Comparison of ENCODE assay signal across 17 cellular contexts in genomic region chr2:233358335-233358734, GRCh38. TPM values are rescaled to one million over a fixed set of nuclear protein-coding genes. Genes with fewer than 3 reads are reported as not detected.
A peak's percentile ranks its signal among the peaks of the same experiment; 100 is the strongest.
DNase-seq lines count a peak whose midpoint lies in the region; ATAC-seq and TF ChIP-seq lines count a peak whose summit lies in the region.
"Had no signal": no experiment of that assay in that cellular context is flagged by ENCODE, and none has a peak within 500 bp of the region (broad histone marks: within the 10 kb centered on the region; RNA-seq: fewer than 3 reads in every experiment).

No MANE protein-coding gene starts in this region.

- H3K4me1 Mint-ChIP-seq in activated CD8-positive, alpha-beta T cell treated with anti-CD3 and anti-CD28 coated beads, Interleukin-2, amount 10 ng/mL, durations not matched to agents 7 days and 5 days (ENCODE audit: low read depth), result peaks cover 62% of the 10 kb centered on the region

- H3F3A ChIP-seq in DOHH2 (ENCODE audit: control insufficient read depth, insufficient read depth) (peaks cover 13% of the 10 kb centered on the region), smooth muscle cell (ENCODE audit: low read depth) (peaks cover 40% of the 10 kb centered on the region), SK-N-SH (replicated peaks; ENCODE audit: insufficient read depth) (no peaks in the 10 kb centered on the region)

- no peaks in the 10 kb centered on the region for H3K27me3 ChIP-seq in DOHH2 (ENCODE audit: control insufficient read depth, low read length)
- no peaks in the 10 kb centered on the region for H3K27me3 ChIP-seq in smooth muscle cell (ENCODE audit: low read depth)
- no peaks in the 10 kb centered on the region for H3K27me3 ChIP-seq in SK-N-SH (ENCODE audit: insufficient read depth)

- no peak for TF ChIP-seq EP300 in SK-N-SH (IDR thresholded peaks at IDR 0.05; ENCODE audit: borderline replicate concordance in 1 of 2, low read depth in 1 of 2, low read length in 1 of 2)

- H3K4me2 ChIP-seq in DOHH2 (ENCODE audit: low read length), result peak overlapping the region; percentile 75
- peak overlapping the region; percentile 56 for H3K4me2 ChIP-seq in smooth muscle cell
- no peak overlapping the region for H3K4me2 ChIP-seq in SK-N-SH

- H2AFZ ChIP-seq in smooth muscle cell (ENCODE audit: low read depth) (no peak overlapping the region), SK-N-SH (ENCODE audit: low read depth) (no peak overlapping the region)

- H3K9me3 ChIP-seq in DOHH2 (ENCODE audit: control insufficient read depth, insufficient read depth, low read length), result no peaks in the 10 kb centered on the region
- H3K9me3 ChIP-seq in smooth muscle cell (replicated peaks; ENCODE audit: low read depth), result no peaks in the 10 kb centered on the region
- H3K9me3 ChIP-seq in SK-N-SH, result no peaks in the 10 kb centered on the region; the same call in 1 of the 2 replicates
- H3K9me3 ChIP-seq: psoas muscle had no signal

- H3K27me3 Mint-ChIP-seq in activated CD8-positive, alpha-beta T cell treated with anti-CD3 and anti-CD28 coated beads, Interleukin-2, amount 10 ng/mL, durations not matched to agents 7 days and 5 days (ENCODE audit: low read depth), result no peaks in the 10 kb centered on the region
- H3K27me3 Mint-ChIP-seq: activated CD4-positive, alpha-beta memory T cell treated with anti-CD3 and anti-CD28 coated beads, Interleukin-2, amount 10 ng/mL, durations not matched to agents 7 days and 5 days; CD4-positive, alpha-beta memory T cell had no signal

- H3K36me3 ChIP-seq in DOHH2 (ENCODE audit: control insufficient read depth, low read length), result peaks cover 42% of the 10 kb centered on the region
- H3K36me3 ChIP-seq in smooth muscle cell (ENCODE audit: low read depth), result no peaks in the 10 kb centered on the region
- H3K36me3 ChIP-seq in SK-N-SH (replicated peaks in 1 of 2; ENCODE audit: control insufficient read depth in 1 of 2, insufficient read depth in 2 of 2, low read length in 1 of 2), result peaks cover 0 to 8% of the 10 kb centered on the region in 2 experiments
- H3K36me3 ChIP-seq: cardiac muscle cell had no signal

- H3K4me3 Mint-ChIP-seq in activated CD8-positive, alpha-beta T cell treated with anti-CD3 and anti-CD28 coated beads, Interleukin-2, amount 10 ng/mL, durations not matched to agents 7 days and 5 days, result peak overlapping the region; percentile 20
- H3K4me3 Mint-ChIP-seq: activated CD4-positive, alpha-beta memory T cell treated with anti-CD3 and anti-CD28 coated beads, Interleukin-2, amount 10 ng/mL, durations not matched to agents 7 days and 5 days had no signal

- H4K20me1 ChIP-seq in DOHH2 (ENCODE audit: control insufficient read depth, insufficient read depth, low read depth, low read length) (peaks cover 12% of the 10 kb centered on the region; the same call in 1 of the 2 replicates), smooth muscle cell (ENCODE audit: low read depth) (peaks cover 38% of the 10 kb centered on the region), SK-N-SH (ENCODE audit: insufficient read depth) (0 out of 2 replicates have a peak, but pooled peaks cover 11% of the 10 kb centered on the region)

- TF ChIP-seq RAD21 in SK-N-SH (IDR thresholded peaks at IDR 0.05; ENCODE audit: low read length), result no peak

- DNase-seq in Kasumi-1 (lab: John Stamatoyannopoulos, UW), result peak; percentile 21 to 44
- DNase-seq in activated CD8-positive, alpha-beta T cell treated with anti-CD3 and anti-CD28 coated beads, Interleukin-2, amount 10 ng/mL, durations not matched to agents 7 days and 5 days, result no peak
- no peak for DNase-seq in smooth muscle cell (lab: John Stamatoyannopoulos, UW; ENCODE audit: unreplicated experiment)
- no peak for DNase-seq in omental fat pad (ENCODE audit: low spot score)
- DNase-seq in SK-N-SH, result no peak
- DNase-seq: activated CD4-positive, alpha-beta memory T cell treated with anti-CD3 and anti-CD28 coated beads, Interleukin-2, amount 10 ng/mL, durations not matched to agents 7 days and 5 days; activated naive CD4-positive, alpha-beta T cell treated with Interleukin-2 at 50 U/mL for 16 hours; CD4-positive, alpha-beta memory T cell; H7; Karpas-422; psoas muscle had no signal

- no peak for ATAC-seq in activated CD8-positive, alpha-beta T cell treated with anti-CD3 and anti-CD28 coated beads, Interleukin-2, amount 10 ng/mL, durations not matched to agents 7 days and 5 days
- ATAC-seq in GM21526 (IDR thresholded peaks at IDR 0.05; ENCODE audit: low FRiP score, unreplicated experiment) (no peak), omental fat pad (ENCODE audit: low FRiP score) (no peak)
- ATAC-seq: psoas muscle, Right ventricle myocardium inferior had no signal

- H3K27ac Mint-ChIP-seq in activated CD8-positive, alpha-beta T cell treated with anti-CD3 and anti-CD28 coated beads, Interleukin-2, amount 10 ng/mL, durations not matched to agents 7 days and 5 days, result peak overlapping the region; percentile 7
- H3K27ac Mint-ChIP-seq: activated CD4-positive, alpha-beta memory T cell treated with anti-CD3 and anti-CD28 coated beads, Interleukin-2, amount 10 ng/mL, durations not matched to agents 7 days and 5 days had no signal

- H3K27ac ChIP-seq in DOHH2 (ENCODE audit: low read depth, low read length), result peak overlapping the region; percentile 56
- peak overlapping the region; percentile 86 for H3K27ac ChIP-seq in smooth muscle cell (ENCODE audit: low read depth)
- no peak overlapping the region for H3K27ac ChIP-seq in SK-N-SH (ENCODE audit: low read depth in 2 of 2, low read length in 1 of 2)
- H3K27ac ChIP-seq: cardiac muscle cell, psoas muscle had no signal

- peak overlapping the region; percentile 96 for H3K4me3 ChIP-seq in DOHH2 (ENCODE audit: low read length)
- H3K4me3 ChIP-seq in smooth muscle cell, result no peak overlapping the region
- H3K4me3 ChIP-seq in SK-N-SH (ENCODE audit: low read depth in 2 of 2, low read length in 1 of 2), result no peak overlapping the region
- H3K4me3 ChIP-seq: cardiac muscle cell, psoas muscle had no signal

- H3K9ac ChIP-seq in smooth muscle cell (ENCODE audit: low read depth) (no peak overlapping the region), SK-N-SH (no peak overlapping the region)

- peaks cover 59% of the 10 kb centered on the region for H3K36me3 Mint-ChIP-seq in activated CD8-positive, alpha-beta T cell treated with anti-CD3 and anti-CD28 coated beads, Interleukin-2, amount 10 ng/mL, durations not matched to agents 7 days and 5 days (ENCODE audit: low read depth)

- CTCF ChIA-PET in activated CD8-positive, alpha-beta T cell treated with anti-CD3 and anti-CD28 coated beads, Interleukin-2, amount 10 ng/mL, durations not matched to agents 7 days and 5 days (lab: Charles Lee), result interaction anchor here (0.9 to 3.6 kb wide), 9 partner anchors 26 to 90 kb away, joined by 3 to 16 read pairs (median 6); no protein-coding TSS in a partner anchor
- CTCF ChIA-PET in SK-N-SH (lab: Yijun Ruan, JAX), result interaction anchor here (3.1 kb wide), 1 partner anchor 85 kb away, joined by 14 read pairs; no protein-coding TSS in a partner anchor

- H3K79me2 ChIP-seq in DOHH2 (ENCODE audit: control insufficient read depth, low read length), result peaks cover 81% of the 10 kb centered on the region
- peaks cover 33% of the 10 kb centered on the region for H3K79me2 ChIP-seq in smooth muscle cell (ENCODE audit: low read depth)
- peaks cover 66% of the 10 kb centered on the region for H3K79me2 ChIP-seq in SK-N-SH (ENCODE audit: insufficient read depth)

- 62% methylated on average over 4 of the region's 4 CpGs for WGBS in smooth muscle cell (ENCODE audit: low lambda C conversion rate)
- WGBS in SK-N-SH (ENCODE audit: low lambda C conversion rate), result 96% methylated on average over 4 of the region's 4 CpGs

- H3K9me3 Mint-ChIP-seq in activated CD8-positive, alpha-beta T cell treated with anti-CD3 and anti-CD28 coated beads, Interleukin-2, amount 10 ng/mL, durations not matched to agents 7 days and 5 days (ENCODE audit: insufficient read depth), result no peaks in the 10 kb centered on the region
- H3K9me3 Mint-ChIP-seq: activated CD4-positive, alpha-beta memory T cell treated with anti-CD3 and anti-CD28 coated beads, Interleukin-2, amount 10 ng/mL, durations not matched to agents 7 days and 5 days had no signal

- H3K9me2 ChIP-seq in DOHH2 (replicated peaks; ENCODE audit: control insufficient read depth, low read length) (no peaks in the 10 kb centered on the region), SK-N-SH (no peaks in the 10 kb centered on the region)

- H3K4me1 ChIP-seq in DOHH2 (ENCODE audit: control insufficient read depth, low read length) (peaks cover 89% of the 10 kb centered on the region), smooth muscle cell (ENCODE audit: low read depth) (peaks cover 18% of the 10 kb centered on the region), SK-N-SH (ENCODE audit: control insufficient read depth in 1 of 2, insufficient read depth in 2 of 2, low read depth in 1 of 2, low read length in 1 of 2) (peaks cover 13 to 20% of the 10 kb centered on the region in 2 experiments; a peak in 2 of 4 replicates)

- TF ChIP-seq CTCF in DOHH2 (IDR thresholded peaks at IDR 0.05; ENCODE audit: low read depth, low read length, poor library complexity, severe bottlenecking) (no peak), smooth muscle cell (IDR thresholded peaks at IDR 0.05; ENCODE audit: borderline replicate concordance, insufficient read depth, poor library complexity, severe bottlenecking) (no peak), omental fat pad (IDR thresholded peaks at IDR 0.05) (no peak), SK-N-SH (IDR thresholded peaks at IDR 0.05) (no peak)

- POLR2A ChIA-PET in activated CD8-positive, alpha-beta T cell treated with anti-CD3 and anti-CD28 coated beads, Interleukin-2, amount 10 ng/mL, durations not matched to agents 7 days and 5 days (lab: Charles Lee), result interaction anchor here (1.0 to 2.9 kb wide), 5 partner anchors 11 to 91 kb away, joined by 3 to 9 read pairs (median 4); no protein-coding TSS in a partner anchor
- POLR2A ChIA-PET in SK-N-SH (lab: Yijun Ruan, JAX), result no interaction called here

TF ChIP-seq in SK-N-SH, 30 proteins besides CTCF, POLR2A, EP300 and RAD21 (continues in another document):
- TF ChIP-seq SIN3A (IDR thresholded peaks at IDR 0.05; ENCODE audit: borderline replicate concordance, low read depth, low read length), result no peak

RNA-seq across cellular contexts. Expression of gene DGKD, which starts 4.0 kb away (rescaled TPM):
- total RNA-seq in activated CD8-positive, alpha-beta T cell treated with anti-CD3 and anti-CD28 coated beads, Interleukin-2, amount 10 ng/mL, durations not matched to agents 7 days and 5 days, result 10 to 100 TPM; 92.1 to 94.2 TPM
- total RNA-seq in smooth muscle cell (10.6 and 12.2 TPM in 2 replicates), omental fat pad (10 to 100 TPM; 15.3 to 37.5 (median 22.9) TPM)
- polyA plus RNA-seq in smooth muscle cell (14.2 and 19.4 TPM in 2 replicates), SK-N-SH (2012; rRNA removed) (17.7 and 21.7 TPM in 2 replicates)
- polyA plus RNA-seq in SK-N-SH (2012; cell fraction: cytosol; rRNA removed), result 8.0 and 10.4 TPM in 2 replicates
- 75.5 and 81.2 TPM in 2 replicates for polyA plus RNA-seq in SK-N-SH (2012; cell fraction: nucleus; rRNA removed)

RNA-seq across cellular contexts. Expression of gene SAG, which starts 50.7 kb away (rescaled TPM):
- total RNA-seq in activated CD8-positive, alpha-beta T cell treated with anti-CD3 and anti-CD28 coated beads, Interleukin-2, amount 10 ng/mL, durations not matched to agents 7 days and 5 days, result under 1 TPM in 1 of 2 experiments, not detected in 1; 0.05 TPM
- total RNA-seq in smooth muscle cell (not detected in 2 replicates), omental fat pad (under 1 TPM in 1 of 4 donors, not detected in 3; 0.09 TPM)
- polyA plus RNA-seq in smooth muscle cell (not detected in 2 replicates), SK-N-SH (2012; rRNA removed) (not detected in 2 replicates)
- 0.09 TPM in 1 of 2 replicates, not detected in the other for polyA plus RNA-seq in SK-N-SH (2012; cell fraction: cytosol; rRNA removed)
- polyA plus RNA-seq in SK-N-SH (2012; cell fraction: nucleus; rRNA removed), result not detected in 2 replicates
- total RNA-seq: cardiac muscle cell, H7, psoas muscle, Right ventricle myocardium inferior, ureter had no signal
- polyA plus RNA-seq: CD4-positive, alpha-beta memory T cell; keratinocyte; psoas muscle had no signal

Comparison
In these comparisons a context has a peak if more than half of its experiments do, and no peak if none do; other contexts are left out.
1. H3K27ac ChIP-seq: peak in DOHH2 (single experiment) and smooth muscle cell (single experiment); none in SK-N-SH (0 of 2).
2. DNase-seq: peak in Kasumi-1 (2 of 2); none in activated CD8-positive, alpha-beta T cell treated with anti-CD3 and anti-CD28 coated beads, Interleukin-2, amount 10 ng/mL, durations not matched to agents 7 days and 5 days (single experiment), smooth muscle cell (single experiment), omental fat pad (single experiment) and SK-N-SH (single experiment).